In the genomic region with DNA sequence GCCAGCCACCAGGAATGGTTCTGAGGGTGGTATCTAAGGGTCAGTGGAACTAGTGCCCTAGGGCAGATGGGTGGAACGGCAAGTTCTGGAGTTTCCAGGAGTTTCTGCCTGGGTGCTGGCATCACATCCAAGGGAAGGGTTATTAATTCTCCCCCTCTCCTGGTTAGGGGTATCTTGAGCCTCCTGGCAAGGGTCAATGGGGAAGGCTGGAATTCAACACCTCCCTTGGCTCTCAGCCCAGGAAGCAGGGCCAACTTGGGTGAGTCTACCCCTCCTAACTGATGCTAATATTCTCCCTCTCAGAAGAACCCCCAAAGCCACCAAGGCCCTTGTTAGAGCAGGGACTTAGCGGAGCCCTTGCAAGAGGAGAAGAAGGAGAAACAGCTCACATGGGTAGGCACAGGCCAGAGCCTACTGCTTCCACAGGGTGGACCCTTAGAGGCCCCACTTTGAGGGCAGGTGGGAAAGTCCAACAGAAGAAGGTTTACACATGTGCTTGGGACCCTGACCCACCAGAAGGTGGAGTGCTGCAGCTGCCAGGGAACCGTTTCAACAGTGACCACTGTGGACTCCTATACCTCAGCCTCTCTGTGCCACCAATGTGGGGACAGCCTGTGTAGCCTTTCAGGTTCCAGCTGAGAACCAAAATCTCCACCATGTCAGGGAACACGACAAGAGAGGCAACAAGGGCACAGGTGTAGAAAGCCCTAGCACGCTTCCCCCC, we compare ENCODE assay signal across 9 cellular contexts. TPM values are rescaled to one million over a fixed set of nuclear protein-coding genes. Genes with fewer than 3 reads are reported as not detected.
DNase-seq lines count a peak whose midpoint lies in the region; ATAC-seq and TF ChIP-seq lines count a peak whose summit lies in the region.
"Had no signal": no experiment of that assay in that cellular context is flagged by ENCODE, and none has a peak within 500 bp of the region (broad histone marks: within the 10 kb centered on the region; RNA-seq: fewer than 3 reads in every experiment).

No MANE protein-coding gene starts in this region.

- no peaks in the 10 kb centered on the region for H3K27me3 Mint-ChIP-seq in activated CD4-positive, alpha-beta T cell treated with anti-CD3 and anti-CD28 coated beads, Interleukin-2, amount 10 ng/mL, durations not matched to agents 7 days and 5 days

- H3K9me3 Mint-ChIP-seq in activated CD4-positive, alpha-beta T cell treated with anti-CD3 and anti-CD28 coated beads, Interleukin-2, amount 10 ng/mL, durations not matched to agents 7 days and 5 days = no peaks in the 10 kb centered on the region

- TF ChIP-seq POLR2A in spleen (IDR thresholded peaks at IDR 0.05) = no peak

- peaks cover 54% of the 10 kb centered on the region for H3K4me1 Mint-ChIP-seq in activated CD4-positive, alpha-beta T cell treated with anti-CD3 and anti-CD28 coated beads, Interleukin-2, amount 10 ng/mL, durations not matched to agents 7 days and 5 days

- peaks cover 31% of the 10 kb centered on the region for H3K36me3 Mint-ChIP-seq in activated CD4-positive, alpha-beta T cell treated with anti-CD3 and anti-CD28 coated beads, Interleukin-2, amount 10 ng/mL, durations not matched to agents 7 days and 5 days (ENCODE audit: low read depth)

- DNase-seq in activated CD4-positive, alpha-beta T cell treated with anti-CD3 and anti-CD28 coated beads, Interleukin-2, amount 10 ng/mL, durations not matched to agents 7 days and 5 days = no peak
- no peak for DNase-seq in activated CD4-positive, alpha-beta T cell treated with anti-CD3 and anti-CD28 coated beads for 4 hours
- DNase-seq in spleen = no peak
- DNase-seq: foreskin melanocyte, Kasumi-1 had no signal

- H3K9me3 ChIP-seq in duodenal mucosa (ENCODE audit: control insufficient read depth in 1 of 2, low read length in 2 of 2) (no peaks in the 10 kb centered on the region), spleen (no peaks in the 10 kb centered on the region)

- WGBS in spleen, 5 donors = 65 to 77% (median 72%) methylated on average over 5 of the region's 5 CpGs

- H3K27ac Mint-ChIP-seq in activated CD4-positive, alpha-beta T cell treated with anti-CD3 and anti-CD28 coated beads, Interleukin-2, amount 10 ng/mL, durations not matched to agents 7 days and 5 days = peak overlapping the region; percentile 13

- POLR2A ChIA-PET in activated CD4-positive, alpha-beta T cell treated with anti-CD3 and anti-CD28 coated beads, Interleukin-2, amount 10 ng/mL, durations not matched to agents 7 days and 5 days (lab: Charles Lee) = no interaction called here

- ATAC-seq in HG03442 (IDR thresholded peaks at IDR 0.05; ENCODE audit: unreplicated experiment) = no peak
- no peak for ATAC-seq in HG03196 (IDR thresholded peaks at IDR 0.05; ENCODE audit: unreplicated experiment)

- H3K4me1 ChIP-seq in duodenal mucosa (ENCODE audit: control insufficient read depth in 1 of 2, insufficient read depth in 2 of 2, low read length in 2 of 2) (peaks cover 51 to 58% of the 10 kb centered on the region in 2 donors), spleen (peaks cover 39 to 89% (median 70%) of the 10 kb centered on the region in 6 donors)

- peak overlapping the region; percentile 99 for H3K4me3 Mint-ChIP-seq in activated CD4-positive, alpha-beta T cell treated with anti-CD3 and anti-CD28 coated beads, Interleukin-2, amount 10 ng/mL, durations not matched to agents 7 days and 5 days

- H3K36me3 ChIP-seq in duodenal mucosa (ENCODE audit: control insufficient read depth in 1 of 2, insufficient read depth in 2 of 2, low read length in 2 of 2) (peaks cover 30 to 39% of the 10 kb centered on the region in 2 donors), spleen (peaks cover 0 to 72% (median 40%) of the 10 kb centered on the region in 6 donors)

- H3K4me3 ChIP-seq in duodenal mucosa (ENCODE audit: low read depth in 1 of 2, low read length in 2 of 2) (peak overlapping the region; percentile 93 to 95), spleen (peak overlapping the region in 5 of 8 donors; percentile 2 to 97 (median 83))

- H3K27ac ChIP-seq in duodenal mucosa (ENCODE audit: low read depth, low read length) = no peak overlapping the region
- peak overlapping the region in 5 of 8 donors; percentile 4 to 92 (median 90) for H3K27ac ChIP-seq in spleen
- H3K27ac ChIP-seq: C4-2B had no signal

- CTCF ChIA-PET in activated CD4-positive, alpha-beta T cell treated with anti-CD3 and anti-CD28 coated beads, Interleukin-2, amount 10 ng/mL, durations not matched to agents 7 days and 5 days (lab: Charles Lee) = interaction anchor here (1.0 to 2.2 kb wide), 3 partner anchors 9 to 14 kb away, joined by 3 to 10 read pairs (median 4); no protein-coding TSS in a partner anchor

- peak overlapping the region; percentile 54 to 97 for H3K9ac ChIP-seq in duodenal mucosa (ENCODE audit: low read depth in 1 of 2, low read length in 2 of 2)

- intact Hi-C loops in spleen (cut with DNase I; ENCODE audit: low total_unique reads) = no loop called here

- no peak for TF ChIP-seq CTCF in spleen (IDR thresholded peaks at IDR 0.05 in 8 of 11, conservative IDR thresholded peaks at IDR 0.05 in 3 of 11)

- H3K27me3 ChIP-seq in duodenal mucosa (ENCODE audit: control insufficient read depth in 1 of 2, insufficient read depth in 2 of 2, low read length in 2 of 2) = no peaks in the 10 kb centered on the region
- H3K27me3 ChIP-seq in spleen (replicated peaks in 1 of 7) = no peaks in the 10 kb centered on the region

RNA-seq across cellular contexts. Expression of a gene that starts 3.3 kb away (rescaled TPM):
- total RNA-seq in activated CD4-positive, alpha-beta T cell treated with anti-CD3 and anti-CD28 coated beads, Interleukin-2, amount 10 ng/mL, durations not matched to agents 7 days and 5 days = 10 to 100 TPM; 17.5 to 19.2 TPM
- total RNA-seq in spleen = 10 to 100 TPM; 22.6 to 49.2 (median 35.1) TPM
- polyA plus RNA-seq in spleen = 10 to 100 TPM; 14.0 to 22.1 (median 17.2) TPM

RNA-seq across cellular contexts. Expression of a gene that starts 5.3 kb away (rescaled TPM):
- total RNA-seq in activated CD4-positive, alpha-beta T cell treated with anti-CD3 and anti-CD28 coated beads, Interleukin-2, amount 10 ng/mL, durations not matched to agents 7 days and 5 days = 10 to 100 TPM; 35.3 to 40.9 TPM
- 10 to 100 TPM; 18.7 to 33.7 (median 24.9) TPM for total RNA-seq in spleen
- 10 to 100 TPM; 26.8 to 35.2 (median 27.2) TPM for polyA plus RNA-seq in spleen

RNA-seq across cellular contexts. Expression of a gene that starts 5.4 kb away (rescaled TPM):
- 10 to 100 TPM; 40.8 to 46.5 TPM for total RNA-seq in activated CD4-positive, alpha-beta T cell treated with anti-CD3 and anti-CD28 coated beads, Interleukin-2, amount 10 ng/mL, durations not matched to agents 7 days and 5 days
- total RNA-seq in spleen = 10 to 100 TPM; 17.8 to 31.2 (median 22.7) TPM
- polyA plus RNA-seq in spleen = 10 to 100 TPM; 22.1 to 28.2 (median 23.0) TPM

RNA-seq across cellular contexts. Expression of a gene that starts 10.5 kb away (rescaled TPM):
- total RNA-seq in activated CD4-positive, alpha-beta T cell treated with anti-CD3 and anti-CD28 coated beads, Interleukin-2, amount 10 ng/mL, durations not matched to agents 7 days and 5 days = 1 to 10 TPM; 3.5 to 3.6 TPM
- total RNA-seq in spleen = 1 to 10 TPM in 3 of 7 donors, under 1 TPM in 3, not detected in 1; 0.60 to 2.2 (median 1.1) TPM
- polyA plus RNA-seq in spleen = 1 to 10 TPM in 2 of 3 donors, under 1 TPM in 1; 0.56 to 2.1 (median 1.6) TPM

RNA-seq across cellular contexts. Expression of a gene that starts 15.4 kb away (rescaled TPM):
- total RNA-seq in activated CD4-positive, alpha-beta T cell treated with anti-CD3 and anti-CD28 coated beads, Interleukin-2, amount 10 ng/mL, durations not matched to agents 7 days and 5 days = 100 to 1,000 TPM in 1 of 2 experiments, 10 to 100 TPM in 1; 88.3 to 122 TPM
- 100 to 1,000 TPM in 1 of 7 donors, 10 to 100 TPM in 6; 48.3 to 113 (median 63.3) TPM for total RNA-seq in spleen
- polyA plus RNA-seq in spleen = 10 to 100 TPM; 59.3 to 83.7 (median 81.4) TPM
